1 cellular context compared by ENCODE assay signal in the genomic region with DNA sequence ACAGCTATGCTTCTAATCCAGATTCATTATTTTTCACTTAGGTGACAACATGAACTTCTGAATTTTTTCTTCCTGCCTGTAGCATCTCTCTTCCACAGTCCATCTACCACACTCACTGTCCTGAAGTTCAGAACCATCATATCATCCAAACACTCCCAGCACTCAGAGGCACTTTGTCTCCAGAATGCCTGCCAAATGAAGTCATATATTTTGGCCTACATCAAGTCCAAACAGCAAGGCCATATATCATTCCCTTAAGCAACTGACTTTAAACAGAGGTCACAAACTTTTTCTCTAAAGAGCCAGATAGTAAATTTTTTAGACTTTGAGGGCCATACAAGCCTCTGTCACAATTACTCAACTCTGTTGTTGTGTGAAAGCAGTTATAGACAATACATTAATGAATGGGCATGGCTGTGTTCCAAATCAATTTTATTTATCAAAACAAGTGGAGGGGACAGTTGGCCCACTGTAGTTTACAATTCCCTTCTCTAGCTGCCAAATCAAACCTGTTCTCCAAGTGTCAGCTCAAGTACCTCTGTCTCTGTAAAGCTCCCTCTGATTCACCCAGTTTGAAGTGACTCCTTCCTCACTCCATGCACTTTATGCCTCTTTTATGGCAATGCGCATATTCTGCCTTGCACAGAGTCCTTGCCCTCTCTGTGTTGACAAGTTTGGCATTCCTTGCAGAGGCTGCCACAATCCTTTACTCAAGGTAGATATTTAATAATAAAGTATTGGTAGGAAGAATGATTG.
TF ChIP-seq lines count a peak whose summit lies in the region.

No MANE protein-coding gene starts in this region.

TF ChIP-seq in SK-N-SH treated with all-trans-retinoic acid at 6 μM for 48 hours, 23 proteins besides CTCF, POLR2A, EP300 and RAD21 (continued from another document):
- no peak for TF ChIP-seq CSDC2 (CRISPR knock-in tag; IDR thresholded peaks at IDR 0.05)
- TF ChIP-seq PPARA (CRISPR knock-in tag; IDR thresholded peaks at IDR 0.05; ENCODE audit: borderline replicate concordance): no peak
